34 cellular contexts compared by ENCODE assay signal in the genomic region with DNA sequence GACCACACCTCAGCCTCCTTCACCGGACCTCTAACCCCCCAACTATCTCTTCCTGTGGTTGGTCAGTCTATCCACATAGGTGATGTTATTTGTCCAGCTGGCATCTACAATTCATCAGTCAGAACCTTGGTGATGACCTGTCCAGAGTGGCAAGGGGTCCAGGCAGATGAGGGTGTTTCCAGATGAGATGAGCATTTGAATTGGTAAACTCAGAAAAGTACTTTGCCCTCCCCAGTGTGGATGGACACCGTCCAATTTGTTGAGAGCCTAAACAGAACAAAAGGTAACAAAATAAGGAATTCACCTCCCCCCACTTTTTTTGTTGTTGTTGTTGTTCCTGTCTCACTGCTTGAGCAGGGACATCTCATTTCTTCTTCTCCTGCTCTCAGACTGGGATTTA.
"Had no signal": no experiment of that assay in that cellular context is flagged by ENCODE, and none has a peak within 500 bp of the region (broad histone marks: within the 10 kb centered on the region; RNA-seq: fewer than 3 reads in every experiment).

No MANE protein-coding gene starts in this region.

- H3K27me3 ChIP-seq: MG63 had no signal

- H3K36me3 ChIP-seq: MG63 had no signal

- H3K9ac ChIP-seq: KMS-11 had no signal

- DNase-seq: Karpas-422, Kasumi-1, KG1, MG63, MM.1S, MV-4-11, NCI-H1048, NCI-H1092, NCI-H1092 treated with DMSO at 0.1 percent for 48 hours, NCI-H1105, NCI-H1105 treated with DMSO at 0.1 percent for 48 hours, NCI-H1417, NCI-H1417 treated with DMSO at 0.1 percent for 48 hours, NCI-H1436, NCI-H1436 treated with DMSO at 0.1 percent for 48 hours, NCI-H146, NCI-H1694, NCI-H1694 treated with DMSO at 0.1 percent for 48 hours, NCI-H187, NCI-H187 treated with DMSO at 0.1 percent for 48 hours, NCI-H1930, NCI-H2029, NCI-H2029 treated with DMSO at 0.1 percent for 48 hours, NCI-H2081, NCI-H2081 treated with DMSO at 0.1 percent for 48 hours, NCI-H2107, NCI-H2171, NCI-H2171 treated with DMSO at 0.1 percent for 48 hours, NCI-H2227 treated with DMSO at 0.1 percent for 48 hours, NCI-H226, NCI-H345, NCI-H446, NCI-H446 treated with DMSO at 0.1 percent for 48 hours had no signal

- H3K4me2 ChIP-seq: KMS-11 had no signal

- H3K27ac ChIP-seq: KMS-11 had no signal

- H3K9me3 ChIP-seq: MG63 had no signal

- H3K4me3 ChIP-seq: MG63 had no signal
